8 cellular contexts compared by ENCODE assay signal in the genomic region with DNA sequence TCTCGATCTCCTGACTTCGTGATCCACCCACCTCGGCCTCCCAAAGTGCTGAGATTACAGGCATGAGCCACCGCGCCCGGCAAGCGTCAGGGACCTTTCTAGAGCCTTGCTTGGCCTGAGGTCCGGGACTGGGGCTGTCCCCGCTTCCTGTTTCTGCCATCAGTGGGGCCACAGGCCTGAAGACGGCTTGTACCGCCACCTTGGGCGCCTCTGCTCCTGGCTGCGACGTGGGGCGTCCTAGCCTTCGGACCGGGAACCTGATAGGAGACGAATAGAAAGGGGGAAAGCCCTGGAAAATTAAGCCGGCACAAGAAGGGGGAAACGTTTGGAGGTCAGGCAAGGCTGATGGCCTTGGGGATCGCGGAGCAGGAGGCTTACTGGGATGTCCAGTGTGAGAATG. TPM values are rescaled to one million over a fixed set of nuclear protein-coding genes. Genes with fewer than 3 reads are reported as not detected.
DNase-seq lines count a peak whose midpoint lies in the region; ATAC-seq and TF ChIP-seq lines count a peak whose summit lies in the region.

No MANE protein-coding gene starts in this region.

- peak overlapping the region; percentile 86 for H3K27ac Mint-ChIP-seq in activated CD8-positive, alpha-beta memory T cell treated with anti-CD3 and anti-CD28 coated beads, Interleukin-2, amount 10 ng/mL, durations not matched to agents 7 days and 5 days

- H3K9ac ChIP-seq in adipocyte (ENCODE audit: low read length), result peak overlapping the region; percentile 92
- H3K9ac ChIP-seq in liver (ENCODE audit: low read depth in 1 of 2, low read length in 2 of 2), result no peak overlapping the region

- no peaks in the 10 kb centered on the region for H3K27me3 Mint-ChIP-seq in activated CD8-positive, alpha-beta memory T cell treated with anti-CD3 and anti-CD28 coated beads, Interleukin-2, amount 10 ng/mL, durations not matched to agents 7 days and 5 days

- H3K36me3 ChIP-seq in adipocyte (ENCODE audit: control insufficient read depth, insufficient read depth, low read length, severe bottlenecking) (no peaks in the 10 kb centered on the region), liver (ENCODE audit: control insufficient read depth in 4 of 4, insufficient read depth in 3 of 4, low read depth in 1 of 4, low read length in 3 of 4) (no peaks in the 10 kb centered on the region), tibial nerve (peaks cover 0 to 10% (median 0%) of the 10 kb centered on the region in 3 donors)

- TF ChIP-seq RAD21 in liver (IDR thresholded peaks at IDR 0.05), result no peak

- no peak for DNase-seq in activated CD8-positive, alpha-beta memory T cell treated with anti-CD3 and anti-CD28 coated beads, Interleukin-2, amount 10 ng/mL, durations not matched to agents 7 days and 5 days
- DNase-seq in activated CD8-positive, alpha-beta memory T cell treated with anti-CD3 and anti-CD28 coated beads, Interleukin-2, amount 50 U/mL, for 48 hours, result no peak
- DNase-seq in adipocyte (ENCODE audit: low read depth) (no peak), tibial nerve (ENCODE audit: low spot score in 2 of 2) (no peak), SHP77 treated with DMSO at 0.1 percent for 48 hours (lab: John Stamatoyannopoulos, UW) (no peak)

- no peak for TF ChIP-seq POLR2A in tibial nerve (IDR thresholded peaks at IDR 0.05)

- peaks cover 27% of the 10 kb centered on the region for H3K4me1 Mint-ChIP-seq in activated CD8-positive, alpha-beta memory T cell treated with anti-CD3 and anti-CD28 coated beads, Interleukin-2, amount 10 ng/mL, durations not matched to agents 7 days and 5 days

- peak overlapping the region; percentile 91 for H3K4me3 ChIP-seq in adipocyte (ENCODE audit: low read length)
- peak overlapping the region; percentile 30 to 64 (median 53) for H3K4me3 ChIP-seq in liver (ENCODE audit: low read depth in 1 of 3, low read length in 3 of 3)
- H3K4me3 ChIP-seq in tibial nerve, result peak overlapping the region; percentile 61 to 73 (median 66)

- H3K9me3 ChIP-seq in adipocyte (ENCODE audit: control insufficient read depth, low read length) (no peaks in the 10 kb centered on the region), liver (ENCODE audit: control insufficient read depth in 4 of 4, low read length in 3 of 4) (no peaks in the 10 kb centered on the region), tibial nerve (peaks cover 0 to under 1% (median 0%) of the 10 kb centered on the region in 4 donors)

- peaks cover 8% of the 10 kb centered on the region for H3K36me3 Mint-ChIP-seq in activated CD8-positive, alpha-beta memory T cell treated with anti-CD3 and anti-CD28 coated beads, Interleukin-2, amount 10 ng/mL, durations not matched to agents 7 days and 5 days

- WGBS in liver, result 50% methylated on average over 22 of the region's 22 CpGs
- WGBS in tibial nerve, 2 donors, result 40 to 56% methylated on average over 15 to 22 of the region's 22 CpGs

- no peaks in the 10 kb centered on the region for H3K9me3 Mint-ChIP-seq in activated CD8-positive, alpha-beta memory T cell treated with anti-CD3 and anti-CD28 coated beads, Interleukin-2, amount 10 ng/mL, durations not matched to agents 7 days and 5 days (ENCODE audit: low read depth)

- no peak for TF ChIP-seq CTCF in liver (IDR thresholded peaks at IDR 0.05; ENCODE audit: low read depth, low read length, missing input control)
- TF ChIP-seq CTCF in tibial nerve (IDR thresholded peaks at IDR 0.05), result no peak

- H3K4me1 ChIP-seq in adipocyte (ENCODE audit: control insufficient read depth, insufficient read depth, low read length), result peaks cover 15% of the 10 kb centered on the region
- peaks cover 0 to 12% (median 6%) of the 10 kb centered on the region in 4 donors for H3K4me1 ChIP-seq in liver (ENCODE audit: control insufficient read depth in 4 of 4, insufficient read depth in 4 of 4, low read length in 3 of 4)
- H3K4me1 ChIP-seq in tibial nerve, result peaks cover 0 to 39% (median 5%) of the 10 kb centered on the region in 4 donors

- H3K27ac ChIP-seq in liver (ENCODE audit: low read depth in 1 of 2, low read length in 2 of 2) (no peak overlapping the region), tibial nerve (peak overlapping the region in 3 of 4 donors; percentile 81 to 90 (median 88))

- CTCF ChIA-PET in activated CD8-positive, alpha-beta memory T cell treated with anti-CD3 and anti-CD28 coated beads, Interleukin-2, amount 10 ng/mL, durations not matched to agents 7 days and 5 days (lab: Charles Lee), result interaction anchor here (0.7 to 5.3 kb wide), 13 partner anchors 8 to 510 kb away, joined by 3 to 118 read pairs (median 6); partner anchors contain the start of gene RNF6

- ATAC-seq in activated CD8-positive, alpha-beta memory T cell treated with anti-CD3 and anti-CD28 coated beads, Interleukin-2, amount 10 ng/mL, durations not matched to agents 7 days and 5 days, result no peak
- ATAC-seq in GM21515 (IDR thresholded peaks at IDR 0.05; ENCODE audit: unreplicated experiment), result no peak
- ATAC-seq in GM19455 (IDR thresholded peaks at IDR 0.05; ENCODE audit: unreplicated experiment), result no peak

- no peak for TF ChIP-seq EP300 in tibial nerve (IDR thresholded peaks at IDR 0.05)

- no peaks in the 10 kb centered on the region for H3K27me3 ChIP-seq in adipocyte (replicated peaks; ENCODE audit: control insufficient read depth, insufficient read depth, low read length)
- no peaks in the 10 kb centered on the region for H3K27me3 ChIP-seq in liver (ENCODE audit: control insufficient read depth in 4 of 4, insufficient read depth in 4 of 4, low read length in 3 of 4)
- H3K27me3 ChIP-seq in tibial nerve, result no peaks in the 10 kb centered on the region

- H3K4me3 Mint-ChIP-seq in activated CD8-positive, alpha-beta memory T cell treated with anti-CD3 and anti-CD28 coated beads, Interleukin-2, amount 10 ng/mL, durations not matched to agents 7 days and 5 days, result peak overlapping the region; percentile 82

TF ChIP-seq in liver, 16 proteins besides CTCF, POLR2A, EP300 and RAD21:
- TF ChIP-seq EGR1 (IDR thresholded peaks at IDR 0.05; ENCODE audit: low read depth in 2 of 2) (no peak), TAF1 (conservative IDR thresholded peaks at IDR 0.05) (no peak), FOXA2 (IDR thresholded peaks at IDR 0.05) (no peak), RXRA (IDR thresholded peaks at IDR 0.05) (no peak), GABPA (IDR thresholded peaks at IDR 0.05 in 1 of 2, conservative IDR thresholded peaks at IDR 0.05 in 1 of 2) (no peak), SP1 (IDR thresholded peaks at IDR 0.05) (no peak), NR2F2 (IDR thresholded peaks at IDR 0.05) (no peak), ATF3 (IDR thresholded peaks at IDR 0.05) (no peak)
- TF ChIP-seq, protein P1, sequence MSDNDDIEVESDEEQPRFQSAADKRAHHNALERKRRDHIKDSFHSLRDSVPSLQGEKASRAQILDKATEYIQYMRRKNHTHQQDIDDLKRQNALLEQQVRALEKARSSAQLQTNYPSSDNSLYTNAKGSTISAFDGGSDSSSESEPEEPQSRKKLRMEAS (IDR thresholded peaks at IDR 0.05), result no peak

RNA-seq across cellular contexts. Expression of gene RNF6, which starts 35.1 kb away (rescaled TPM):
- 10 to 100 TPM; 34.2 to 47.6 TPM for total RNA-seq in activated CD8-positive, alpha-beta memory T cell treated with anti-CD3 and anti-CD28 coated beads, Interleukin-2, amount 10 ng/mL, durations not matched to agents 7 days and 5 days
- total RNA-seq in liver (10 to 100 TPM; 21.2 to 21.9 TPM), tibial nerve (10 to 100 TPM; 17.1 to 22.8 (median 19.3) TPM)
- polyA plus RNA-seq in liver, result 1 to 10 TPM; 8.1 to 8.4 TPM

Comparison
In these comparisons a context has a peak if more than half of its experiments do, and no peak if none do; other contexts are left out.
1. H3K27ac ChIP-seq: peak in tibial nerve (3 of 4); none in liver (0 of 2).
2. Peak in every context shown above with its lines, with median percentiles within 50 percentile points of each other: H3K4me3 ChIP-seq.